In genomic region chr6:117986401-117986800, GRCh38 we compare ENCODE assay signal across 15 cellular contexts.
DNase-seq lines count a peak whose midpoint lies in the region; TF ChIP-seq lines count a peak whose summit lies in the region.
"Had no signal": no experiment of that assay in that cellular context is flagged by ENCODE, and none has a peak within 500 bp of the region (broad histone marks: within the 10 kb centered on the region; RNA-seq: fewer than 3 reads in every experiment).

No MANE protein-coding gene starts in this region.

- no peaks in the 10 kb centered on the region for H3F3A ChIP-seq in PC-9 (ENCODE audit: insufficient read depth, low read depth)

- POLR2A ChIA-PET in PC-9 (lab: Charles Lee; ENCODE audit: unreplicated experiment), result no interaction called here

- WGBS in esophagus muscularis mucosa, result 62% methylated on average over 4 of the region's 4 CpGs
- whole genome bisulfite sequencing in thyroid gland, 2 donors, result 18 to 29% methylated on average over 4 of the region's 4 CpGs

- H3K4me1 ChIP-seq in PC-9 (replicated peaks; ENCODE audit: insufficient read depth) (no peaks in the 10 kb centered on the region), esophagus muscularis mucosa (no peaks in the 10 kb centered on the region), thyroid gland (peaks cover 10 to 11% of the 10 kb centered on the region in 2 donors)
- H3K4me1 ChIP-seq: A549, BLaER1, Caco-2 had no signal

- in situ Hi-C loops in ACHN (cut with HindIII; ENCODE audit: low pct_ligation_motif_present, low pct_unique_long_range_greater_than_20kb, low sequenced_read_pairs), result no loop called here

- DNase-seq in DMS79 (lab: John Stamatoyannopoulos, UW) (peak; percentile 53), PC-9 (no peak), esophagus muscularis mucosa (ENCODE audit: extremely low spot score) (no peak), thyroid gland (peak; percentile 93), ACHN (no peak), 8988T (no peak)
- DNase-seq in activated CD4-positive, alpha-beta T cell treated with anti-CD3 and anti-CD28 coated beads for 4 hours, result no peak
- DNase-seq: Caco-2; CD8-positive, alpha-beta memory T cell; DND-41; GDM1; HCEC 1CT; HFFc6 had no signal

- intact Hi-C loops in PC-9 (cut with micrococcal nuclease; ENCODE audit: unreplicated experiment), result no loop called here
- intact Hi-C loops in esophagus muscularis mucosa (cut with DNase I), result no loop called here
- intact Hi-C loops in thyroid gland (cut with DNase I), result no loop called here

- H3K4me3 ChIP-seq in PC-9 (no peak overlapping the region), esophagus muscularis mucosa (no peak overlapping the region), thyroid gland (replicated peaks in 1 of 3) (no peak overlapping the region)
- H3K4me3 ChIP-seq: A549, BLaER1 had no signal

- 0 out of 2 replicates have a peak overlapping the region, but pooled peaks have one; percentile 14 for H2AFZ ChIP-seq in PC-9

- TF ChIP-seq EP300 in esophagus muscularis mucosa (IDR thresholded peaks at IDR 0.05), result no peak

- no peaks in the 10 kb centered on the region for H3K27me3 ChIP-seq in PC-9 (ENCODE audit: insufficient read depth, low read depth)
- H3K27me3 ChIP-seq in esophagus muscularis mucosa, result no peaks in the 10 kb centered on the region
- no peaks in the 10 kb centered on the region for H3K27me3 ChIP-seq in thyroid gland
- H3K27me3 ChIP-seq: BLaER1 had no signal

- no peaks in the 10 kb centered on the region for H3K79me2 ChIP-seq in PC-9 (ENCODE audit: low read depth)

- TF ChIP-seq CTCF in PC-9 (conservative IDR thresholded peaks at IDR 0.05) (no peak), esophagus muscularis mucosa (IDR thresholded peaks at IDR 0.05) (no peak), thyroid gland (IDR thresholded peaks at IDR 0.05) (peak in 1 of 6 experiments; percentile 11)

- no peak overlapping the region for H3K4me2 ChIP-seq in PC-9
- H3K4me2 ChIP-seq: A549, BLaER1 had no signal

- no TSS peak for BruUV-seq in PC-9 (replicated peaks; lab: Mats Ljungman, UMichigan)

- H3K27ac ChIP-seq in PC-9 (no peak overlapping the region), esophagus muscularis mucosa (replicated peaks in 1 of 4) (peak overlapping the region in 3 of 4 donors; percentile 10 to 48 (median 28)), thyroid gland (peak overlapping the region; percentile 65 to 82 (median 71))
- H3K27ac ChIP-seq: A549, BLaER1 had no signal

- TF ChIP-seq POLR2A in esophagus muscularis mucosa (IDR thresholded peaks at IDR 0.05; ENCODE audit: low read depth) (no peak), thyroid gland (IDR thresholded peaks at IDR 0.05) (no peak)

- H3K9me3 ChIP-seq in PC-9 (ENCODE audit: insufficient read depth, low read depth) (no peaks in the 10 kb centered on the region), esophagus muscularis mucosa (no peaks in the 10 kb centered on the region), thyroid gland (no peaks in the 10 kb centered on the region)
- H3K9me3 ChIP-seq: A549, BLaER1, Caco-2 had no signal

- H3K9me2 ChIP-seq in PC-9 (ENCODE audit: insufficient read depth), result no peaks in the 10 kb centered on the region; the same call in none of the 2 replicates

- H3K36me3 ChIP-seq in PC-9 (ENCODE audit: low read depth) (no peaks in the 10 kb centered on the region), esophagus muscularis mucosa (no peaks in the 10 kb centered on the region), thyroid gland (no peaks in the 10 kb centered on the region)
- H3K36me3 ChIP-seq: BLaER1 had no signal

- H4K20me1 ChIP-seq in PC-9 (ENCODE audit: insufficient read depth), result no peaks in the 10 kb centered on the region
- H4K20me1 ChIP-seq: BLaER1 had no signal

- CTCF ChIA-PET in PC-9 (lab: Charles Lee), result no interaction called here

Comparison
In these comparisons a context has a peak if more than half of its experiments do, and no peak if none do; other contexts are left out.
1. DNase-seq: peak in DMS79 (single experiment) and thyroid gland (2 of 2); none in PC-9 (0 of 2), esophagus muscularis mucosa (single experiment), ACHN (single experiment), activated CD4-positive, alpha-beta T cell treated with anti-CD3 and anti-CD28 coated beads for 4 hours (0 of 2) and 8988T (single experiment).